In the genomic region with DNA sequence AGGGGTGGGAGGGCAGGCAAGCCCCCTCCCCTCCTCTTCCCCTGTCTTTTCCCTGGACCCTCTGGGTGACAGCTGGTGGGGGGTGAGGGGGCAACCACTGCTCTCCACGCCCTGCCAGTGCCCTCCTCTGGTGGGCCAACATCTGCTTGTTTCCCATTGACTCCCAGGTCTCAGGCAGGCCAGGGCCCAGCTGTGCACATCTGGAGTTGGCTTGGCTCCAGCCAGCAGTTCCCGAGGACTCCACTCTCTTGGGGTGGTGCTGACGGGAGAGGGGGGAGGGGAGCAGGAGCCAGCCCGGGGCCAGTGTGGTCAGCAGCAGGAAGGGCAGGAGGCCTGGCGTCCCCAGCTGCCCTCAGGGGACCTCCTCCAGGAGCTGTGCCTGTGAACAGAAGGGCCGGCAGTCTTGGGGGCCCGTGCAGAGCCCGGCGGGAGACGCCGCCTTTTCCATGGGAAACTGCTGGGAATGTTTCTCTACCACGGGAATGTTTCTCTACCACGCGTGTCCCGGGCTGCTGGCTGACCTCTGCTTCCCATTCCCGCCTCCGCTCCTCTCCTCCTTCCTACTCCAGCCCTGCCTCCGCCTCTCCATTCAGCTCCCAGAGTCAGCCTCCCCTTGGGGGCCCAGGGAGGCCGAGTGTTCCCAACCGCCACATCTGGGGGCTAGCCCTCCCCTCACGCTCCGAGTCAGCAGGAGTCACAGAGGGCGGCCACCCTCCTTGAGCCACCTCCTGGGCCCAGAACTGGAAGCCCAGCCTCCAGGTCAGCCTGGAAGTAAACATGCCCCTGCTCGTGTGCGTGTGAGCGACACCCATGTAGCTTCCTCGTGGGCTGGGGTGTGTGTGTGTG, we compare ENCODE assay signal across 9 cellular contexts. TPM values are rescaled to one million over a fixed set of nuclear protein-coding genes. Genes with fewer than 3 reads are reported as not detected.
DNase-seq lines count a peak whose midpoint lies in the region; ATAC-seq and TF ChIP-seq lines count a peak whose summit lies in the region.
"Had no signal": no experiment of that assay in that cellular context is flagged by ENCODE, and none has a peak within 500 bp of the region (broad histone marks: within the 10 kb centered on the region; RNA-seq: fewer than 3 reads in every experiment).

No MANE protein-coding gene starts in this region.

- H3K27ac ChIP-seq in brain microvascular endothelial cell (peak overlapping the region; percentile 65), layer of hippocampus (ENCODE audit: low read depth, low read length) (peak overlapping the region; percentile 74), stomach (peak overlapping the region; percentile 81 to 88 (median 86))

- no peak for TF ChIP-seq POLR2A in stomach (IDR thresholded peaks at IDR 0.05)

- H3K27ac Mint-ChIP-seq in activated T-helper 17 cell treated with anti-CD3 and anti-CD28 coated beads, Interleukin-2, amount 50 U/mL, for 72 hours, result no peak overlapping the region
- H3K27ac Mint-ChIP-seq: activated T-cell treated with anti-CD3 and anti-CD28 coated beads, Interleukin-2, amount 50 U/mL, for 72 hours had no signal

- WGBS in stomach, 5 donors, result 32 to 47% (median 40%) methylated on average over 13 to 27 of the region's 27 CpGs

- no peaks in the 10 kb centered on the region for H3K9me3 Mint-ChIP-seq in activated T-helper 17 cell treated with anti-CD3 and anti-CD28 coated beads, Interleukin-2, amount 50 U/mL, for 72 hours
- H3K9me3 Mint-ChIP-seq: activated T-cell treated with anti-CD3 and anti-CD28 coated beads, Interleukin-2, amount 50 U/mL, for 72 hours had no signal

- H3K36me3 Mint-ChIP-seq in activated T-helper 17 cell treated with anti-CD3 and anti-CD28 coated beads, Interleukin-2, amount 50 U/mL, for 72 hours (ENCODE audit: low read depth), result no peaks in the 10 kb centered on the region

- peaks cover 10% of the 10 kb centered on the region for H3K4me1 Mint-ChIP-seq in activated T-helper 17 cell treated with anti-CD3 and anti-CD28 coated beads, Interleukin-2, amount 50 U/mL, for 72 hours

- no peaks in the 10 kb centered on the region for H3K27me3 Mint-ChIP-seq in activated T-helper 17 cell treated with anti-CD3 and anti-CD28 coated beads, Interleukin-2, amount 50 U/mL, for 72 hours

- no peak overlapping the region for H3K4me3 Mint-ChIP-seq in activated T-helper 17 cell treated with anti-CD3 and anti-CD28 coated beads, Interleukin-2, amount 50 U/mL, for 72 hours
- H3K4me3 Mint-ChIP-seq: activated T-cell treated with anti-CD3 and anti-CD28 coated beads, Interleukin-2, amount 50 U/mL, for 72 hours had no signal

- H3K4me3 ChIP-seq in HFF-Myc (replicated peaks; ENCODE audit: low read depth, low read length) (0 out of 2 replicates have a peak overlapping the region, but pooled peaks have one; percentile 1), brain microvascular endothelial cell (ENCODE audit: low read depth, low read length) (no peak overlapping the region), stomach (no peak overlapping the region)

- no peak for TF ChIP-seq CTCF in HFF-Myc (IDR thresholded peaks at IDR 0.05; ENCODE audit: low read depth, low read length, missing control alignments)
- no peak for TF ChIP-seq CTCF in brain microvascular endothelial cell (IDR thresholded peaks at IDR 0.05; ENCODE audit: low read depth, low read length, missing control alignments)
- no peak for TF ChIP-seq CTCF in stomach (IDR thresholded peaks at IDR 0.05)
- TF ChIP-seq CTCF in GM13976 (IDR thresholded peaks at IDR 0.05; ENCODE audit: borderline replicate concordance, control extremely low read depth, extremely low read depth, insufficient read depth, missing control alignments), result no peak

- in situ Hi-C loops in brain microvascular endothelial cell (cut with HindIII; ENCODE audit: low pct_ligation_motif_present, low sequenced_read_pairs), result no loop called here
- in situ Hi-C loops in GM13976 (cut with MboI; ENCODE audit: low sequenced_read_pairs, unreplicated experiment), result loop anchor here (10.0 kb wide), 1 partner anchor 95 kb away; no protein-coding TSS in a partner anchor

- DNase-seq in HFF-Myc (ENCODE audit: extremely low read depth, low read depth), result peak; percentile 75
- DNase-seq in brain microvascular endothelial cell, result peak; percentile 57
- DNase-seq in stomach, result peak; percentile 66
- DNase-seq in NCI-H510A (lab: John Stamatoyannopoulos, UW), result no peak
- no peak for DNase-seq in GM13976 (ENCODE audit: low spot score)
- DNase-seq: activated T-cell treated with anti-CD3 and anti-CD28 coated beads, Interleukin-2, amount 50 U/mL, for 72 hours had no signal

- intact Hi-C loops in stomach (cut with DNase I; ENCODE audit: low total_unique reads), result no loop called here

- H3K4me1 ChIP-seq in stomach, result peaks cover 36 to 61% (median 45%) of the 10 kb centered on the region in 4 donors

- H3K27me3 ChIP-seq in brain microvascular endothelial cell (replicated peaks) (no peaks in the 10 kb centered on the region), layer of hippocampus (ENCODE audit: control insufficient read depth, insufficient read depth, low read length) (no peaks in the 10 kb centered on the region), stomach (peaks cover 0 to 9% (median 0%) of the 10 kb centered on the region in 3 donors)

- TF ChIP-seq EP300 in stomach (IDR thresholded peaks at IDR 0.05), result no peak

- ATAC-seq in activated T-helper 17 cell treated with anti-CD3 and anti-CD28 coated beads, Interleukin-2, amount 50 U/mL, for 72 hours (replicated peaks), result no peak
- no peak for ATAC-seq in HG03159 (IDR thresholded peaks at IDR 0.05; ENCODE audit: unreplicated experiment)
- ATAC-seq: activated T-cell treated with anti-CD3 and anti-CD28 coated beads, Interleukin-2, amount 50 U/mL, for 72 hours had no signal

- no peaks in the 10 kb centered on the region for H3K9me3 ChIP-seq in stomach

- H3K36me3 ChIP-seq in brain microvascular endothelial cell (replicated peaks), result no peaks in the 10 kb centered on the region
- H3K36me3 ChIP-seq in stomach, result no peaks in the 10 kb centered on the region

RNA-seq across cellular contexts. Expression of gene CYGB, which starts 7.6 kb away (rescaled TPM):
- 10 to 100 TPM in 3 of 5 donors, 1 to 10 TPM in 1, not detected in 1; 6.8 to 40.4 (median 28.4) TPM for total RNA-seq in stomach
- polyA plus RNA-seq in stomach, result 100 to 1,000 TPM in 1 of 3 donors, 10 to 100 TPM in 1, 1 to 10 TPM in 1; 9.9 to 101 (median 65.1) TPM
- not detected for total RNA-seq in activated T-helper 17 cell treated with anti-CD3 and anti-CD28 coated beads, Interleukin-2, amount 50 U/mL, for 72 hours

RNA-seq across cellular contexts. Expression of gene PRCD, which starts 10.0 kb away (rescaled TPM):
- 1 to 10 TPM in 1 of 5 donors, under 1 TPM in 1, not detected in 3; 0.72 to 5.7 TPM for total RNA-seq in stomach
- polyA plus RNA-seq in stomach, result 10 to 100 TPM in 1 of 3 donors, 1 to 10 TPM in 2; 3.6 to 12.2 (median 4.2) TPM
- total RNA-seq in activated T-helper 17 cell treated with anti-CD3 and anti-CD28 coated beads, Interleukin-2, amount 50 U/mL, for 72 hours, result not detected

RNA-seq across cellular contexts. Expression of gene RHBDF2, which starts 28.6 kb away (rescaled TPM):
- 100 to 1,000 TPM in 2 of 5 donors, 10 to 100 TPM in 3; 16.9 to 175 (median 43.8) TPM for total RNA-seq in stomach
- polyA plus RNA-seq in stomach, result 10 to 100 TPM in 1 of 3 donors, 1 to 10 TPM in 2; 4.6 to 17.5 (median 9.2) TPM
- total RNA-seq in activated T-helper 17 cell treated with anti-CD3 and anti-CD28 coated beads, Interleukin-2, amount 50 U/mL, for 72 hours, result 10 to 100 TPM; 33.3 to 56.5 TPM

RNA-seq across cellular contexts. Expression of gene ST6GALNAC2, which starts 55.8 kb away (rescaled TPM):
- total RNA-seq in stomach, result 10 to 100 TPM in 2 of 5 donors, 1 to 10 TPM in 3; 1.2 to 17.8 (median 3.6) TPM
- polyA plus RNA-seq in stomach, result 10 to 100 TPM in 1 of 3 donors, 1 to 10 TPM in 2; 3.9 to 17.1 (median 5.5) TPM
- total RNA-seq in activated T-helper 17 cell treated with anti-CD3 and anti-CD28 coated beads, Interleukin-2, amount 50 U/mL, for 72 hours, result under 1 TPM in 1 of 2 donors, not detected in 1; 0.29 TPM

Comparison
In these comparisons a context has a peak if more than half of its experiments do, and no peak if none do; other contexts are left out.
1. DNase-seq: peak in HFF-Myc (single experiment), brain microvascular endothelial cell (single experiment) and stomach (single experiment); none in NCI-H510A (single experiment) and GM13976 (single experiment).
2. Peak in every context shown above with its lines, with median percentiles within 50 percentile points of each other: H3K27ac ChIP-seq.